Comparison of ENCODE assay signal across 19 cellular contexts in the genomic region with DNA sequence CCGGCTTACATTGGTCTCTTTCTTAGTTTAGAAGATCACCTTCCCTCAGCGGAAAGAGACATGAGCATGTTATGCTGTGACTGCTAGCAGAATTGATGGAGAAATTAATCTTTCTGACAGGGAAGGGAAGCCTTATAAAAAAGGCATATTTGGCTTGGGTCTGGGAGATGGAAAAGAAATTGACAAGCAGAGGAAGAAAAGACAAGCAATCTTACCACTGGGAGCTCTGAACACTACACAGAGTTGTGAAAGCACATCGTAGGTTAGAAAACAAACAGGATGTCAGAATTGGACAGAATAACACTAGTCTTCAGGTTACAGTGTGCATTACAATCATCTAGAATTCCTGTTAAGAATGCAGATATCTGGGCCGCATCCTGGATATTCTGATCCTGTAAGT.
A peak's percentile ranks its signal among the peaks of the same experiment; 100 is the strongest.
DNase-seq lines count a peak whose midpoint lies in the region; ATAC-seq and TF ChIP-seq lines count a peak whose summit lies in the region.
"Had no signal": no experiment of that assay in that cellular context is flagged by ENCODE, and none has a peak within 500 bp of the region (broad histone marks: within the 10 kb centered on the region; RNA-seq: fewer than 3 reads in every experiment).

No MANE protein-coding gene starts in this region.

- no peaks in the 10 kb centered on the region for H3K27me3 Mint-ChIP-seq in WTC11 (ENCODE audit: low read depth)
- H3K27me3 Mint-ChIP-seq: B cell; CD4-positive, CD25-positive, alpha-beta regulatory T cell had no signal

- POLR2A ChIA-PET in WTC11 (lab: Charles Lee) = no interaction called here

- no peaks in the 10 kb centered on the region for H3K36me3 ChIP-seq in mesendoderm (ENCODE audit: control insufficient read depth, insufficient read depth, low read length)
- H3K36me3 ChIP-seq: BLaER1, HAP-1 had no signal

- H3K4me2 ChIP-seq in mesendoderm (ENCODE audit: low read length) = no peak overlapping the region
- H3K4me2 ChIP-seq: BLaER1 had no signal

- DNase-seq in NCI-H146 (lab: John Stamatoyannopoulos, UW) (peak; percentile 25), NCI-H146 treated with DMSO at 0.1 percent for 48 hours (lab: John Stamatoyannopoulos, UW; ENCODE audit: unreplicated experiment) (no peak), WTC11 (ENCODE audit: low spot score) (no peak), mesendoderm (no peak), substantia nigra (lab: John Stamatoyannopoulos, UW) (no peak)
- DNase-seq: Caco-2; CD4-positive, CD25-positive, alpha-beta regulatory T cell; CD8-positive, alpha-beta T cell; DMS153; DND-41; HFFc6 had no signal

- no peak overlapping the region for H2AK5ac ChIP-seq in mesendoderm (ENCODE audit: low read length)

- no peaks in the 10 kb centered on the region for H3K79me1 ChIP-seq in mesendoderm (ENCODE audit: low read length)

- TF ChIP-seq POLR2A in GM18505 (IDR thresholded peaks at IDR 0.05; ENCODE audit: borderline replicate concordance, extremely low read depth, insufficient read depth, insufficient read length) = no peak

- no peak overlapping the region for H3K18ac ChIP-seq in mesendoderm (ENCODE audit: low read length)

- peak overlapping the region; percentile 73 for H3K27ac Mint-ChIP-seq in WTC11
- H3K27ac Mint-ChIP-seq: B cell; CD4-positive, CD25-positive, alpha-beta regulatory T cell; CD8-positive, alpha-beta T cell; HFFc6 had no signal

- H3K9me3 Mint-ChIP-seq in WTC11 = no peaks in the 10 kb centered on the region

- H3K56ac ChIP-seq in mesendoderm (ENCODE audit: low read length) = peak overlapping the region; percentile 34

- no peak overlapping the region for H2BK15ac ChIP-seq in mesendoderm (replicated peaks; ENCODE audit: low read depth)

- CTCF ChIA-PET in WTC11 (lab: Charles Lee) = no interaction called here

- no peak overlapping the region for H3K4ac ChIP-seq in mesendoderm (ENCODE audit: low read depth, low read length)

- no peak for TF ChIP-seq CTCF in WTC11 (IDR thresholded peaks at IDR 0.05)

- no peak overlapping the region for H4K5ac ChIP-seq in mesendoderm (ENCODE audit: low read length)

- H3K4me3 ChIP-seq in mesendoderm (ENCODE audit: low read length) = no peak overlapping the region
- H3K4me3 ChIP-seq: BLaER1, HAP-1 had no signal

- H3K27ac ChIP-seq in mesendoderm (ENCODE audit: low read depth, low read length) (no peak overlapping the region), substantia nigra (ENCODE audit: low read depth, low read length, poor library complexity, severe bottlenecking) (no peak overlapping the region)
- H3K27ac ChIP-seq: 22Rv1, BLaER1, C4-2B had no signal

- ATAC-seq in WTC11 (no peak), HG02885 (IDR thresholded peaks at IDR 0.05; ENCODE audit: poor library complexity, unreplicated experiment) (no peak), GM18505 (IDR thresholded peaks at IDR 0.05; ENCODE audit: unreplicated experiment) (no peak), HG03039 (IDR thresholded peaks at IDR 0.05; ENCODE audit: unreplicated experiment) (no peak)
- ATAC-seq: CD8-positive, alpha-beta T cell had no signal

- H3K79me2 ChIP-seq in mesendoderm (ENCODE audit: control insufficient read depth, insufficient read depth, low read length) = no peaks in the 10 kb centered on the region

- no peaks in the 10 kb centered on the region for H3K27me3 ChIP-seq in mesendoderm (ENCODE audit: insufficient read depth, low read length, poor library complexity)
- H3K27me3 ChIP-seq: BLaER1 had no signal

- peaks cover 69% of the 10 kb centered on the region for H3K4me1 Mint-ChIP-seq in WTC11
- H3K4me1 Mint-ChIP-seq: B cell; CD4-positive, CD25-positive, alpha-beta regulatory T cell had no signal

- no peak overlapping the region for H3K9ac ChIP-seq in mesendoderm (ENCODE audit: low read length)
- H3K9ac ChIP-seq: BLaER1 had no signal

- H3K4me3 Mint-ChIP-seq in WTC11 = no peak overlapping the region
- H3K4me3 Mint-ChIP-seq: B cell; CD4-positive, CD25-positive, alpha-beta regulatory T cell; CD8-positive, alpha-beta T cell; HFFc6 had no signal

- WGBS in mesendoderm (ENCODE audit: extremely low coverage, insufficient coverage, low lambda C conversion rate) = no CpG with 5 or more reads among the region's 4 CpGs

- H2BK120ac ChIP-seq in mesendoderm (ENCODE audit: low read depth, low read length) = no peak overlapping the region

- H2BK5ac ChIP-seq in mesendoderm (ENCODE audit: low read length) = no peak overlapping the region

- no peaks in the 10 kb centered on the region for H3K4me1 ChIP-seq in mesendoderm (ENCODE audit: control insufficient read depth, low read depth, low read length)
- H3K4me1 ChIP-seq: BLaER1, Caco-2 had no signal

- no peak overlapping the region for H4K8ac ChIP-seq in mesendoderm (ENCODE audit: low read depth, low read length)

- H3K23ac ChIP-seq in mesendoderm (ENCODE audit: low read length) = no peak overlapping the region

- no peaks in the 10 kb centered on the region for H3K36me3 Mint-ChIP-seq in WTC11
- H3K36me3 Mint-ChIP-seq: CD4-positive, CD25-positive, alpha-beta regulatory T cell; CD8-positive, alpha-beta T cell had no signal

TF ChIP-seq in WTC11, 78 proteins besides CTCF, POLR2A, EP300 and RAD21:
- no peak for TF ChIP-seq CBFB (CRISPR knock-in tag; IDR thresholded peaks at IDR 0.05; ENCODE audit: low read depth)
- TF ChIP-seq NR1H2 (CRISPR knock-in tag; IDR thresholded peaks at IDR 0.05) = no peak
- no peak for TF ChIP-seq NFE2L1 (CRISPR knock-in tag; IDR thresholded peaks at IDR 0.05)
